ENCODE assay signal across 9 cellular contexts in the genomic region with DNA sequence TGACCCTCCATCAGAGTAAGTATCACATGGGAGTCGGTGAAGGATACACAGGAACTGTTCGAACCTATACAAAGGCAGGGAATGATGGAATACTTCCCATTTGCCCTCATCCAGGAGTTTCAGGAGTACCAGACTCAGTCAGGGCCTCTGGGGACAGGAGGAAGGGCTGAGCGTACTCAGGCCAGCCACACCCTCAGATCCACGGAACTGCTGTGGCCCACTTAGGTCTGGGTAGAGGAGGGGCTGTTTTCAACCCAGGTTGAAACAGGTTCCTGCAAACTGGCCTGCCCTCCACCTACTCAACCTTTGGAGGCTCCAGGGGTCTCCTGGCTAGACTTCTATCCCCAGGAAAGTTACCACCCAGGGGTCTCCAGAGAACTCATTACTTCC. TPM values are rescaled to one million over a fixed set of nuclear protein-coding genes. Genes with fewer than 3 reads are reported as not detected.
DNase-seq lines count a peak whose midpoint lies in the region; ATAC-seq, FAIRE-seq and TF ChIP-seq lines count a peak whose summit lies in the region.
"Had no signal": no experiment of that assay in that cellular context is flagged by ENCODE, and none has a peak within 500 bp of the region (broad histone marks: within the 10 kb centered on the region; RNA-seq: fewer than 3 reads in every experiment).

No MANE protein-coding gene starts in this region.

- intact Hi-C loops in HepG2 (cut with micrococcal nuclease; ENCODE audit: unreplicated experiment) = loop anchor here (10.0 kb wide), 1 partner anchor 200 kb away; a partner anchor contains a TSS
- intact Hi-C loops in right lobe of liver (cut with DNase I) = no loop called here
- intact Hi-C loops in lower lobe of right lung (cut with DNase I) = no loop called here

- H3K27ac ChIP-seq in HepG2 (ENCODE audit: extremely low read length, insufficient read depth, low read length) (peak overlapping the region; percentile 71), right lobe of liver (no peak overlapping the region), lower lobe of right lung (no peak overlapping the region)

- H3K36me3 Mint-ChIP-seq in activated CD8-positive, alpha-beta T cell treated with anti-CD3 and anti-CD28 coated beads, Interleukin-2, amount 10 ng/mL, durations not matched to agents 7 days and 5 days (ENCODE audit: low read depth) = no peaks in the 10 kb centered on the region

- peak; percentile 17 for ATAC-seq in HepG2
- no peak for ATAC-seq in right lobe of liver
- ATAC-seq in activated CD8-positive, alpha-beta T cell treated with anti-CD3 and anti-CD28 coated beads, Interleukin-2, amount 10 ng/mL, durations not matched to agents 7 days and 5 days = peak; percentile 4
- peak in 1 of 2 donors; percentile 1 for ATAC-seq in lower lobe of right lung
- no peak for ATAC-seq in HG03520 (IDR thresholded peaks at IDR 0.05; ENCODE audit: unreplicated experiment)

- DNase-seq in HepG2 (ENCODE audit: low spot score) = no peak
- DNase-seq in right lobe of liver = no peak
- DNase-seq in activated CD8-positive, alpha-beta T cell treated with anti-CD3 and anti-CD28 coated beads, Interleukin-2, amount 10 ng/mL, durations not matched to agents 7 days and 5 days = no peak
- DNase-seq in lower lobe of right lung = peak; percentile 21
- no peak for DNase-seq in H4 (ENCODE audit: low spot score)
- no peak for DNase-seq in HUDEP-2 (lab: John Stamatoyannopoulos, UW; ENCODE audit: unreplicated experiment in 76 of 76)
- DNase-seq in NCI-H748 treated with DMSO at 0.1 percent for 48 hours (lab: John Stamatoyannopoulos, UW) = no peak
- DNase-seq: COR-L47 had no signal

- peak overlapping the region; percentile 79 for H3K4me3 Mint-ChIP-seq in activated CD8-positive, alpha-beta T cell treated with anti-CD3 and anti-CD28 coated beads, Interleukin-2, amount 10 ng/mL, durations not matched to agents 7 days and 5 days

- H3K4me2 ChIP-seq in HepG2 (ENCODE audit: low read depth, low read length) = peak overlapping the region; percentile 95

- H3K79me2 ChIP-seq in HepG2 (ENCODE audit: insufficient read depth, low read length) = no peaks in the 10 kb centered on the region

- TF ChIP-seq POLR2A in HepG2 (IDR thresholded peaks at IDR 0.05; ENCODE audit: insufficient read depth in 1 of 2, low read depth in 2 of 2, low read length in 2 of 2) = no peak
- no peak for TF ChIP-seq POLR2A in right lobe of liver (IDR thresholded peaks at IDR 0.05)

- no peaks in the 10 kb centered on the region for H3K9me3 Mint-ChIP-seq in activated CD8-positive, alpha-beta T cell treated with anti-CD3 and anti-CD28 coated beads, Interleukin-2, amount 10 ng/mL, durations not matched to agents 7 days and 5 days (ENCODE audit: insufficient read depth)

- TF ChIP-seq EP300 in HepG2 (IDR thresholded peaks at IDR 0.05; ENCODE audit: low read depth in 2 of 2, low read length in 2 of 2) (no peak; a peak in 1 of 4 replicates), HepG2 (CRISPR knock-in tag; IDR thresholded peaks at IDR 0.05; ENCODE audit: borderline replicate concordance) (no peak)

- no peak for TF ChIP-seq RAD21 in HepG2 (CRISPR knock-in tag; IDR thresholded peaks at IDR 0.05)

- BruUV-seq in HepG2 (replicated peaks; lab: Mats Ljungman, UMichigan) = TSS peak; percentile 79

- H3K36me3 ChIP-seq in HepG2 (replicated peaks in 1 of 2; ENCODE audit: control insufficient read depth in 1 of 2, insufficient read depth in 2 of 2, low read length in 2 of 2) (no peaks in the 10 kb centered on the region), right lobe of liver (no peaks in the 10 kb centered on the region), lower lobe of right lung (no peaks in the 10 kb centered on the region)

- FAIRE-seq in HepG2 (lab: Jason Lieb, UNC) = no peak

- H4K20me1 ChIP-seq in HepG2 (ENCODE audit: insufficient read depth, low read length) = no peaks in the 10 kb centered on the region

- no peaks in the 10 kb centered on the region for H3K9me3 ChIP-seq in HepG2 (ENCODE audit: low read length)
- H3K9me3 ChIP-seq in right lobe of liver = no peaks in the 10 kb centered on the region
- no peaks in the 10 kb centered on the region for H3K9me3 ChIP-seq in lower lobe of right lung

- H3K9ac ChIP-seq in HepG2 (ENCODE audit: insufficient read depth, low read depth, low read length) = peak overlapping the region; percentile 64

- H3K4me3 ChIP-seq in HepG2 (replicated peaks in 1 of 3; ENCODE audit: insufficient read depth in 1 of 3, low read depth in 2 of 3, low read length in 3 of 3) = peak overlapping the region; percentile 44 to 80 (median 58)
- H3K4me3 ChIP-seq in right lobe of liver = no peak overlapping the region
- peak overlapping the region; percentile 52 for H3K4me3 ChIP-seq in lower lobe of right lung

- peaks cover 14% of the 10 kb centered on the region for H3K4me1 Mint-ChIP-seq in activated CD8-positive, alpha-beta T cell treated with anti-CD3 and anti-CD28 coated beads, Interleukin-2, amount 10 ng/mL, durations not matched to agents 7 days and 5 days (ENCODE audit: low read depth)

- POLR2A ChIA-PET in HepG2 (lab: Yijun Ruan, JAX) = interaction anchor here (0.6 to 2.4 kb wide), 14 partner anchors 8 to 120 kb away, joined by 3 to 18 read pairs (median 4); a partner anchor contains a TSS
- POLR2A ChIA-PET in activated CD8-positive, alpha-beta T cell treated with anti-CD3 and anti-CD28 coated beads, Interleukin-2, amount 10 ng/mL, durations not matched to agents 7 days and 5 days (lab: Charles Lee) = no interaction called here

- peak overlapping the region; percentile 72 for H3K27ac Mint-ChIP-seq in activated CD8-positive, alpha-beta T cell treated with anti-CD3 and anti-CD28 coated beads, Interleukin-2, amount 10 ng/mL, durations not matched to agents 7 days and 5 days

- H3K27me3 ChIP-seq in HepG2 (ENCODE audit: control insufficient read depth in 1 of 2, insufficient read depth in 2 of 2, low read length in 2 of 2) (peaks cover 0 to 6% of the 10 kb centered on the region in 2 experiments; a peak in 1 of 5 replicates), right lobe of liver (no peaks in the 10 kb centered on the region), lower lobe of right lung (ENCODE audit: low read depth) (peaks cover 11% of the 10 kb centered on the region)

- CTCF ChIA-PET in HepG2 (lab: Yijun Ruan, JAX; ENCODE audit: low intra/inter-chr PET ratio, low total read pairs) = interaction anchor here (1.4 to 4.3 kb wide), 3 partner anchors 16 to 65 kb away, joined by 5 to 93 read pairs (median 5); no protein-coding TSS in a partner anchor
- CTCF ChIA-PET in activated CD8-positive, alpha-beta T cell treated with anti-CD3 and anti-CD28 coated beads, Interleukin-2, amount 10 ng/mL, durations not matched to agents 7 days and 5 days (lab: Charles Lee) = interaction anchor here (0.8 to 4.4 kb wide), 16 partner anchors 8 to 350 kb away, joined by 3 to 78 read pairs (median 5); a partner anchor contains a TSS

- peaks cover 44% of the 10 kb centered on the region for H3K4me1 ChIP-seq in HepG2 (ENCODE audit: insufficient read depth, low read length)
- H3K4me1 ChIP-seq in right lobe of liver = peaks cover 0 to 2% (median 0%) of the 10 kb centered on the region in 4 donors
- H3K4me1 ChIP-seq in lower lobe of right lung = peaks cover 15% of the 10 kb centered on the region

- TF ChIP-seq CTCF in HepG2 (CRISPR knock-in tag; IDR thresholded peaks at IDR 0.05) = no peak
- TF ChIP-seq CTCF in right lobe of liver (IDR thresholded peaks at IDR 0.05) = no peak
- no peak for TF ChIP-seq CTCF in lower lobe of right lung (IDR thresholded peaks at IDR 0.05)

- peaks cover 29% of the 10 kb centered on the region for H3K27me3 Mint-ChIP-seq in activated CD8-positive, alpha-beta T cell treated with anti-CD3 and anti-CD28 coated beads, Interleukin-2, amount 10 ng/mL, durations not matched to agents 7 days and 5 days (ENCODE audit: low read depth)

- in situ Hi-C loops in HepG2 (cut with HindIII; ENCODE audit: extremely low pct_ligation_motif_present, low pct_unique_long_range_greater_than_20kb) = loop anchor here (5.0 to 10.0 kb wide), 2 partner anchors 62 to 200 kb away; a partner anchor contains a TSS

- WGBS in HepG2 (ENCODE audit: low lambda C conversion rate) = 0% methylated on average over 1 of the region's 4 CpGs
- WGBS in right lobe of liver (ENCODE audit: insufficient coverage, low coverage, low lambda C conversion rate, missing lambda C conversion rate) = 46% methylated on average over 3 of the region's 4 CpGs

- peak overlapping the region; percentile 64 for H2AFZ ChIP-seq in HepG2 (ENCODE audit: low read length)

RNA-seq across cellular contexts. Expression of a gene that starts 6.7 kb away (rescaled TPM):
- total RNA-seq in HepG2 (2016; rRNA removed; fragmentation: Illumina TruSeq; extraction: Trizol) (31.2 and 51.8 TPM in 2 replicates), right lobe of liver (not detected), lower lobe of right lung (not detected)
- 9.5 and 9.8 TPM in 2 replicates for total RNA-seq in HepG2 (2016; cell fraction: cytosol; rRNA removed; fragmentation: Illumina TruSeq; extraction: Trizol; ENCODE audit: low read depth)
- total RNA-seq in HepG2 (2016; cell fraction: insoluble cytoplasmic fraction; rRNA removed; fragmentation: Illumina TruSeq; extraction: Trizol) = 29.4 and 52.8 TPM in 2 replicates
- 40.5 and 40.6 TPM in 2 replicates for total RNA-seq in HepG2 (2016; cell fraction: membrane; rRNA removed; fragmentation: Illumina TruSeq; extraction: Trizol)
- total RNA-seq in HepG2 (2016; cell fraction: nucleus; rRNA removed; fragmentation: Illumina TruSeq; extraction: Trizol) = 59.8 and 72.1 TPM in 2 replicates
- polyA plus RNA-seq in HepG2 (2011; rRNA removed) = 30.1 and 35.7 TPM in 2 replicates
- 21.8 and 38.4 TPM in 2 replicates for polyA plus RNA-seq in HepG2 (2011; cell fraction: cytosol; rRNA removed)
- polyA plus RNA-seq in HepG2 (2011; cell fraction: nucleus; rRNA removed) = 46.7 and 64.4 TPM in 2 replicates
- 27.1 and 28.5 TPM in 2 replicates for polyA plus RNA-seq in HepG2 (2012)
- 14.9 and 15.4 TPM in 2 replicates for polyA plus RNA-seq in HepG2 (2016; cell fraction: cytosol; fragmentation: Illumina TruSeq; extraction: Trizol; ENCODE audit: low read depth)
- polyA plus RNA-seq in HepG2 (2016; cell fraction: insoluble cytoplasmic fraction; fragmentation: Illumina TruSeq; extraction: Trizol; ENCODE audit: low read depth) = 40.4 and 49.0 TPM in 2 replicates
- polyA plus RNA-seq in HepG2 (2016; cell fraction: membrane; fragmentation: Illumina TruSeq; extraction: Trizol; ENCODE audit: low read depth) = 39.5 and 45.0 TPM in 2 replicates
- polyA plus RNA-seq in HepG2 (2016; cell fraction: nucleus; fragmentation: Illumina TruSeq; extraction: Trizol; ENCODE audit: insufficient read depth, low read depth) = 130 and 131 TPM in 2 replicates
- polyA minus RNA-seq in HepG2 (2011; rRNA and poly(A)+ RNA removed; ENCODE audit: low replicate concordance) = 0.07 and 131 TPM in 2 replicates
- 57.3 and 61.0 TPM in 2 replicates for polyA minus RNA-seq in HepG2 (2011; cell fraction: cytosol; rRNA and poly(A)+ RNA removed)
- polyA minus RNA-seq in HepG2 (2011; cell fraction: nucleus; rRNA and poly(A)+ RNA removed) = 23.1 and 27.6 TPM in 2 replicates
- not detected for total RNA-seq in activated CD8-positive, alpha-beta T cell treated with anti-CD3 and anti-CD28 coated beads, Interleukin-2, amount 10 ng/mL, durations not matched to agents 7 days and 5 days
- not detected in 2 replicates for total RNA-seq in H4 (2014; rRNA removed; shearing (Covaris generic))

RNA-seq across cellular contexts. Expression of a gene that starts 38.2 kb away (rescaled TPM):
- total RNA-seq in HepG2 (2016; rRNA removed; fragmentation: Illumina TruSeq; extraction: Trizol) (0.87 and 1.1 TPM in 2 replicates), right lobe of liver (under 1 TPM in 1 of 6 experiments, not detected in 5; 0.02 TPM), lower lobe of right lung (3.6 TPM)
- total RNA-seq in HepG2 (2016; cell fraction: cytosol; rRNA removed; fragmentation: Illumina TruSeq; extraction: Trizol; ENCODE audit: low read depth) = 0.09 and 0.30 TPM in 2 replicates
- total RNA-seq in HepG2 (2016; cell fraction: insoluble cytoplasmic fraction; rRNA removed; fragmentation: Illumina TruSeq; extraction: Trizol) = 0.76 and 0.89 TPM in 2 replicates
- total RNA-seq in HepG2 (2016; cell fraction: membrane; rRNA removed; fragmentation: Illumina TruSeq; extraction: Trizol) = 0.46 and 0.55 TPM in 2 replicates
- total RNA-seq in HepG2 (2016; cell fraction: nucleus; rRNA removed; fragmentation: Illumina TruSeq; extraction: Trizol) = 1.1 and 1.5 TPM in 2 replicates
- polyA plus RNA-seq in HepG2 (2011; rRNA removed) = 0.39 and 0.55 TPM in 2 replicates
- 0.42 and 0.45 TPM in 2 replicates for polyA plus RNA-seq in HepG2 (2011; cell fraction: cytosol; rRNA removed)
- 1.8 and 2.0 TPM in 2 replicates for polyA plus RNA-seq in HepG2 (2011; cell fraction: nucleus; rRNA removed)
- 0.30 and 0.49 TPM in 2 replicates for polyA plus RNA-seq in HepG2 (2012)
- 0.12 and 0.17 TPM in 2 replicates for polyA plus RNA-seq in HepG2 (2016; cell fraction: cytosol; fragmentation: Illumina TruSeq; extraction: Trizol; ENCODE audit: low read depth)
- 1.1 and 1.3 TPM in 2 replicates for polyA plus RNA-seq in HepG2 (2016; cell fraction: insoluble cytoplasmic fraction; fragmentation: Illumina TruSeq; extraction: Trizol; ENCODE audit: low read depth)
- polyA plus RNA-seq in HepG2 (2016; cell fraction: membrane; fragmentation: Illumina TruSeq; extraction: Trizol; ENCODE audit: low read depth) = 0.44 and 0.58 TPM in 2 replicates
- 2.5 and 2.7 TPM in 2 replicates for polyA plus RNA-seq in HepG2 (2016; cell fraction: nucleus; fragmentation: Illumina TruSeq; extraction: Trizol; ENCODE audit: insufficient read depth, low read depth)
- 0.56 and 0.68 TPM in 2 replicates for polyA minus RNA-seq in HepG2 (2011; rRNA and poly(A)+ RNA removed; ENCODE audit: low replicate concordance)
- polyA minus RNA-seq in HepG2 (2011; cell fraction: cytosol; rRNA and poly(A)+ RNA removed) = 0.59 and 0.79 TPM in 2 replicates
- polyA minus RNA-seq in HepG2 (2011; cell fraction: nucleus; rRNA and poly(A)+ RNA removed) = 0.64 and 1.5 TPM in 2 replicates
- total RNA-seq in activated CD8-positive, alpha-beta T cell treated with anti-CD3 and anti-CD28 coated beads, Interleukin-2, amount 10 ng/mL, durations not matched to agents 7 days and 5 days = under 1 TPM in 1 of 2 experiments, not detected in 1; 0.08 TPM
- 0.10 and 0.14 TPM in 2 replicates for total RNA-seq in H4 (2014; rRNA removed; shearing (Covaris generic))

Comparison
In these comparisons a context has a peak if more than half of its experiments do, and no peak if none do; other contexts are left out.
1. ATAC-seq: peak in HepG2 (single experiment) and activated CD8-positive, alpha-beta T cell treated with anti-CD3 and anti-CD28 coated beads, Interleukin-2, amount 10 ng/mL, durations not matched to agents 7 days and 5 days (single experiment); none in right lobe of liver (0 of 4) and HG03520 (single experiment).
2. H3K4me3 ChIP-seq: peak in HepG2 (3 of 3) and lower lobe of right lung (single experiment); none in right lobe of liver (0 of 3).
3. RNA of a gene that starts 6.7 kb away (total RNA-seq): 9.5 to 72.1 TPM in HepG2; not detected in activated CD8-positive, alpha-beta T cell treated with anti-CD3 and anti-CD28 coated beads, Interleukin-2, amount 10 ng/mL, durations not matched to agents 7 days and 5 days, not detected in right lobe of liver, not detected in lower lobe of right lung (single experiment) and not detected in H4; every median in the first group is over 4 times any median in the second.